Comparison of ENCODE assay signal across 8 cellular contexts in the genomic region with DNA sequence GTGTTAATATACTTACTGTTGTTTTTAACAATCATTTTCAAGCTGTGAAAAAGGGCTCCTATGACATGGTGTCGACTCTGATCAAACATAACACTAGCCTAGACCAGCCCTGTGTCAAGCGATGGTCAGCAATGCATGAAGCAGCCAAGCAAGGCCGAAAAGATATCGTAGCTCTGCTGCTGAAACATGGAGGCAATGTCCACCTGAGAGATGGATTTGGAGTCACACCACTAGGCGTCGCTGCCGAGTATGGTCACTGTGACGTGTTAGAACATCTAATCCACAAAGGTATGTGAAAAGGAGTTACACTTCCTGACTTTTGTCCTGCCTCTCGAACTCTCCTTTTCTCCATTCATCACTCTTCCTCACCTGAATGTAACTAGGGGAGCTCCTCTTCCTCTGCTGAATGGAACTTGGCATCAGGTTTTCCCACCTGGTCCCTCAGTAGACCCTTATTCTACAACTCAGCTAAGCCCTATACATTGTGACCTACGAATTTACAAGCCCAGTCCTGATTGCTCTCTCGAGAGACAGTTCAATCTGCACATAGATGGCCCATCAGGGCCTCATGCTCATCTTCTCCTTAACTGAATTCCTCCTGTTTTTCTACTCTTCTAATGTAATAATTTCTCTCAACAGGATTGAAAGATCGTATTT. TPM values are rescaled to one million over a fixed set of nuclear protein-coding genes. Genes with fewer than 3 reads are reported as not detected.
DNase-seq lines count a peak whose midpoint lies in the region; ATAC-seq, FAIRE-seq and TF ChIP-seq lines count a peak whose summit lies in the region.

No MANE protein-coding gene starts in this region.

- H3K79me2 ChIP-seq in PC-9 (ENCODE audit: low read depth) (no peaks in the 10 kb centered on the region), keratinocyte (ENCODE audit: control insufficient read depth, insufficient read depth, low read length) (no peaks in the 10 kb centered on the region)

- ATAC-seq in A549 (peak; percentile 70 to 92; a peak in 5 of 6 replicates), GM18861 (IDR thresholded peaks at IDR 0.05; ENCODE audit: unreplicated experiment) (peak; percentile 94), HG03025 (IDR thresholded peaks at IDR 0.05; ENCODE audit: low FRiP score, unreplicated experiment) (peak; percentile 94)

- no peaks in the 10 kb centered on the region for H3K9me2 ChIP-seq in PC-9 (ENCODE audit: insufficient read depth)

- H3K27ac ChIP-seq in A549 (no peak overlapping the region), PC-9 (no peak overlapping the region), keratinocyte (ENCODE audit: control insufficient read depth, insufficient read depth, low read length) (no peak overlapping the region)

- no TSS peak for BruUV-seq in PC-9 (replicated peaks; lab: Mats Ljungman, UMichigan)

- H3K4me1 ChIP-seq in A549 (no peaks in the 10 kb centered on the region), PC-9 (replicated peaks; ENCODE audit: insufficient read depth) (0 out of 2 replicates have a peak, but pooled peaks cover 9% of the 10 kb centered on the region), keratinocyte (ENCODE audit: control insufficient read depth, extremely low read depth, insufficient read depth, low read length) (no peaks in the 10 kb centered on the region)

- H3K9ac ChIP-seq in keratinocyte (ENCODE audit: control insufficient read depth, extremely low read depth, insufficient read depth, low read length) = no peak overlapping the region

- H3K36me3 ChIP-seq in PC-9 (ENCODE audit: low read depth) (no peaks in the 10 kb centered on the region), keratinocyte (ENCODE audit: control insufficient read depth in 2 of 2, extremely low read depth in 1 of 2, insufficient read depth in 2 of 2, low read length in 2 of 2) (no peaks in the 10 kb centered on the region)

- TF ChIP-seq RAD21 in A549 (conservative IDR thresholded peaks at IDR 0.05 in 1 of 2, IDR thresholded peaks at IDR 0.05 in 1 of 2) = peak in 1 of 2 experiments; percentile 34; a peak in 2 of 5 replicates

- dilution Hi-C loops in keratinocyte (cut with MboI; ENCODE audit: extremely low pct_ligation_motif_present, low sequenced_read_pairs) = no loop called here

- no peaks in the 10 kb centered on the region for H3K27me3 ChIP-seq in PC-9 (ENCODE audit: insufficient read depth, low read depth)
- no peaks in the 10 kb centered on the region for H3K27me3 ChIP-seq in keratinocyte (ENCODE audit: control insufficient read depth, extremely low read depth, insufficient read depth, low read length)

- TF ChIP-seq POLR2A in A549 (IDR thresholded peaks at IDR 0.05; ENCODE audit: low read length) = no peak

- H2AFZ ChIP-seq in PC-9 (no peak overlapping the region), keratinocyte (ENCODE audit: control insufficient read depth, low read length) (peak overlapping the region; percentile 64)

- 23% methylated on average over 12 of the region's 12 CpGs for WGBS in A549 (ENCODE audit: missing lambda C conversion rate)

- DNase-seq in A549 (ENCODE audit: low read depth in 1 of 2, low spot score in 1 of 2) (peak; percentile 48 to 73), PC-9 (peak in 1 of 2 experiments; percentile 58), keratinocyte (ENCODE audit: low read depth, low spot score) (peak; percentile 7), NCI-H748 treated with DMSO at 0.1 percent for 48 hours (lab: John Stamatoyannopoulos, UW) (no peak)
- peak; percentile 60 for DNase-seq in activated naive CD4-positive, alpha-beta T cell treated with Interleukin-2 at 50 U/mL for 16 hours
- DNase-seq in stimulated activated CD8-positive, alpha-beta memory T cell treated with anti-CD3 and anti-CD28 coated beads, Interleukin-2, amount 100 ng/mL, for 48 hours (ENCODE audit: low read depth in 2 of 2) = peak; percentile 51 to 64

- POLR2A ChIA-PET in A549 (lab: Yijun Ruan, JAX) (no interaction called here), PC-9 (lab: Charles Lee; ENCODE audit: unreplicated experiment) (interaction anchor here (0.6 to 0.8 kb wide), 2 partner anchors 344 to 1248 kb away, joined by 4 to 7 read pairs; no protein-coding TSS in a partner anchor)

- no peak overlapping the region for H3K4me2 ChIP-seq in A549
- H3K4me2 ChIP-seq in PC-9 = no peak overlapping the region
- H3K4me2 ChIP-seq in keratinocyte (ENCODE audit: control insufficient read depth, extremely low read depth, insufficient read depth, low read depth, low read length) = no peak overlapping the region

- H3F3A ChIP-seq in PC-9 (ENCODE audit: insufficient read depth, low read depth) = no peaks in the 10 kb centered on the region

- CTCF ChIA-PET in A549 (lab: Yijun Ruan, JAX) = interaction anchor here (0.6 to 1.9 kb wide), 9 partner anchors 11 to 247 kb away, joined by 3 to 8 read pairs (median 4); no protein-coding TSS in a partner anchor
- CTCF ChIA-PET in PC-9 (lab: Charles Lee) = interaction anchor here (0.6 to 1.1 kb wide), 2 partner anchors 10 to 113 kb away, joined by 3 to 4 read pairs; no protein-coding TSS in a partner anchor

- H3K4me3 ChIP-seq in A549 (no peak overlapping the region), PC-9 (no peak overlapping the region), keratinocyte (ENCODE audit: control insufficient read depth in 2 of 3, extremely low read depth in 1 of 3, insufficient read depth in 2 of 3, low read depth in 1 of 3, low read length in 3 of 3) (no peak overlapping the region)

- intact Hi-C loops in PC-9 (cut with micrococcal nuclease; ENCODE audit: unreplicated experiment) = loop anchor here (5.0 kb wide), 1 partner anchor 42 kb away; no protein-coding TSS in a partner anchor

- TF ChIP-seq EP300 in A549 (IDR thresholded peaks at IDR 0.05) = no peak

- H3K9me1 ChIP-seq in keratinocyte (ENCODE audit: control insufficient read depth, extremely low read depth, insufficient read depth, low read length) = no peaks in the 10 kb centered on the region

- H3K9me3 ChIP-seq in A549 (no peaks in the 10 kb centered on the region), PC-9 (ENCODE audit: insufficient read depth, low read depth) (no peaks in the 10 kb centered on the region), keratinocyte (ENCODE audit: control insufficient read depth, low read depth, low read length) (no peaks in the 10 kb centered on the region)

- FAIRE-seq in A549 (lab: Jason Lieb, UNC) (peak; percentile 63), keratinocyte (lab: Jason Lieb, UNC) (peak; percentile 79)

- TF ChIP-seq CTCF in A549 (IDR thresholded peaks at IDR 0.05) (peak; percentile 44), PC-9 (conservative IDR thresholded peaks at IDR 0.05) (peak; percentile 62), keratinocyte (optimal IDR thresholded peaks at IDR 0.05 in 1 of 3, IDR thresholded peaks at IDR 0.05 in 1 of 3, conservative IDR thresholded peaks at IDR 0.05 in 1 of 3; ENCODE audit: extremely low read depth in 1 of 3, insufficient read depth in 2 of 3, low read length in 3 of 3) (peak; percentile 61 to 92 (median 88))

- H4K20me1 ChIP-seq in PC-9 (ENCODE audit: insufficient read depth) (no peaks in the 10 kb centered on the region), keratinocyte (ENCODE audit: control insufficient read depth, extremely low read depth, insufficient read depth, low read length) (no peaks in the 10 kb centered on the region)

TF ChIP-seq in A549, 52 proteins besides CTCF, POLR2A, EP300 and RAD21:
- TF ChIP-seq, protein P1, sequence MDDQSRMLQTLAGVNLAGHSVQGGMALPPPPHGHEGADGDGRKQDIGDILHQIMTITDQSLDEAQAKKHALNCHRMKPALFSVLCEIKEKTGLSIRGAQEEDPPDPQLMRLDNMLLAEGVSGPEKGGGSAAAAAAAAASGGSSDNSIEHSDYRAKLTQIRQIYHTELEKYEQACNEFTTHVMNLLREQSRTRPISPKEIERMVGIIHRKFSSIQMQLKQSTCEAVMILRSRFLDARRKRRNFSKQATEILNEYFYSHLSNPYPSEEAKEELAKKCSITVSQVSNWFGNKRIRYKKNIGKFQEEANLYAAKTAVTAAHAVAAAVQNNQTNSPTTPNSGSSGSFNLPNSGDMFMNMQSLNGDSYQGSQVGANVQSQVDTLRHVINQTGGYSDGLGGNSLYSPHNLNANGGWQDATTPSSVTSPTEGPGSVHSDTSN (IDR thresholded peaks at IDR 0.05) = no peak
- 0 out of 2 replicates have a peak, but pooled peaks have one; percentile 14 for TF ChIP-seq FOXS1 (CRISPR knock-in tag; IDR thresholded peaks at IDR 0.05)

RNA-seq across cellular contexts. Expression of gene ASB15, which starts 23.0 kb away (rescaled TPM):
- polyA plus RNA-seq in A549 (2011; rRNA removed) (not detected in 2 replicates), A549 (2017; fragmentation: RNase III; extraction: RNeasy Plus Mini Kit Qiagen cat#74134 plus additional on column Dnase treatment) (not detected in 3 replicates), keratinocyte (not detected in 3 replicates)
- polyA plus RNA-seq in A549 (2012; cell fraction: cytosol; rRNA removed) = not detected in 2 replicates
- polyA plus RNA-seq in A549 (2012; cell fraction: nucleus; rRNA removed) = not detected in 2 replicates
- not detected in 2 replicates for polyA minus RNA-seq in A549 (2011; rRNA and poly(A)+ RNA removed)
- total RNA-seq in PC-9 (2021) = not detected in 2 replicates
- polyA plus RNA-seq in keratinocyte (2011; ENCODE audit: low read depth) = not detected
- polyA plus RNA-seq in keratinocyte (2011; cell fraction: cytosol; rRNA removed) = not detected in 2 replicates
- polyA plus RNA-seq in keratinocyte (2011; cell fraction: nucleus; rRNA removed) = not detected in 2 replicates
- 0.04 TPM in 1 of 2 replicates, not detected in the other for polyA plus RNA-seq in keratinocyte (2012; ENCODE audit: low replicate concordance)
- polyA minus RNA-seq in keratinocyte = not detected in 3 replicates
- polyA minus RNA-seq in keratinocyte (2011; cell fraction: cytosol; rRNA and poly(A)+ RNA removed) = not detected
- not detected in 2 replicates for polyA minus RNA-seq in keratinocyte (2011; cell fraction: nucleus; rRNA and poly(A)+ RNA removed)

RNA-seq across cellular contexts. Expression of gene LMOD2, which starts 31.0 kb away (rescaled TPM):
- not detected in 2 replicates for polyA plus RNA-seq in A549 (2011; rRNA removed)
- not detected in 2 replicates for polyA plus RNA-seq in A549 (2012; cell fraction: cytosol; rRNA removed)
- not detected in 2 replicates for polyA plus RNA-seq in A549 (2012; cell fraction: nucleus; rRNA removed)
- not detected in 3 replicates for polyA plus RNA-seq in A549 (2017; fragmentation: RNase III; extraction: RNeasy Plus Mini Kit Qiagen cat#74134 plus additional on column Dnase treatment)
- not detected in 2 replicates for polyA minus RNA-seq in A549 (2011; rRNA and poly(A)+ RNA removed)
- not detected in 2 replicates for total RNA-seq in PC-9 (2021)
- polyA plus RNA-seq in keratinocyte = not detected in 3 replicates
- not detected for polyA plus RNA-seq in keratinocyte (2011; ENCODE audit: low read depth)
- not detected in 2 replicates for polyA plus RNA-seq in keratinocyte (2011; cell fraction: cytosol; rRNA removed)
- polyA plus RNA-seq in keratinocyte (2011; cell fraction: nucleus; rRNA removed) = not detected in 2 replicates
- polyA plus RNA-seq in keratinocyte (2012; ENCODE audit: low replicate concordance) = 0.68 TPM in 1 of 2 replicates, not detected in the other
- not detected in 3 replicates for polyA minus RNA-seq in keratinocyte
- not detected for polyA minus RNA-seq in keratinocyte (2011; cell fraction: cytosol; rRNA and poly(A)+ RNA removed)
- not detected in 2 replicates for polyA minus RNA-seq in keratinocyte (2011; cell fraction: nucleus; rRNA and poly(A)+ RNA removed)
